In the genomic region with DNA sequence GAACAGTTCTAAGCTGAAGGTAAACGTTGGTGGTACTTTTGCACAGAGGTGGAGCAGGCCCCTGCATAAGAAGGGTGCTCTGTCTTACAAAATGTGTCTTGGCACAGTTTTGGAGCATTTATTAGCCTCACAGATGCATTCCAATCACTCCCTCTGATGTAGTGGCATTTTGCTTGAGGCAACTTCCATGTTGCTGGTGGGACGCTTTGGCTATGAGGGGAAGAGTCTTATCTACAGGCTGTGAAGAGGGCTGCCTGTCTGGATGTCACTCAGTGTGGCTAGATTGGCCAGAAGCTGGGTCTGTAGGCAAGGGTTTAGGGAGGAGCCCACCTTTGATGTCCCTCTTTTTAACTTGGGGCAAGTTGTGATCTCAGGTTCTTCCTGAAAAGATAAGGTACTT, we compare ENCODE assay signal across 12 cellular contexts. TPM values are rescaled to one million over a fixed set of nuclear protein-coding genes. Genes with fewer than 3 reads are reported as not detected.
DNase-seq lines count a peak whose midpoint lies in the region; ATAC-seq, FAIRE-seq and TF ChIP-seq lines count a peak whose summit lies in the region.
"Had no signal": no experiment of that assay in that cellular context is flagged by ENCODE, and none has a peak within 500 bp of the region (broad histone marks: within the 10 kb centered on the region; RNA-seq: fewer than 3 reads in every experiment).

No MANE protein-coding gene starts in this region.

- no peaks in the 10 kb centered on the region for H3K9me3 Mint-ChIP-seq in T-helper 2 cell treated with Interferon-gamma antibody and Interleukin-4, amounts not matched to agents 5 μg/mL and 100 μg/mL, for 36 hours
- no peaks in the 10 kb centered on the region for H3K9me3 Mint-ChIP-seq in osteocyte (ENCODE audit: unreplicated experiment)
- H3K9me3 Mint-ChIP-seq: activated T-cell treated with anti-CD3 and anti-CD28 coated beads, Interleukin-2, amount 50 U/mL, for 4 hours had no signal

- H3K27me3 ChIP-seq in gastroesophageal sphincter (no peaks in the 10 kb centered on the region), spleen (replicated peaks in 1 of 7) (no peaks in the 10 kb centered on the region), pancreas (no peaks in the 10 kb centered on the region)
- H3K27me3 ChIP-seq: ovary had no signal

- TF ChIP-seq POLR2A in gastroesophageal sphincter (IDR thresholded peaks at IDR 0.05) (no peak), spleen (IDR thresholded peaks at IDR 0.05) (no peak)

- H3K4me3 Mint-ChIP-seq in T-helper 2 cell treated with Interferon-gamma antibody and Interleukin-4, amounts not matched to agents 5 μg/mL and 100 μg/mL, for 36 hours: no peak overlapping the region
- no peak overlapping the region for H3K4me3 Mint-ChIP-seq in osteocyte (ENCODE audit: unreplicated experiment)
- H3K4me3 Mint-ChIP-seq: activated T-cell treated with anti-CD3 and anti-CD28 coated beads, Interleukin-2, amount 50 U/mL, for 4 hours had no signal

- H3K4me1 Mint-ChIP-seq in T-helper 2 cell treated with Interferon-gamma antibody and Interleukin-4, amounts not matched to agents 5 μg/mL and 100 μg/mL, for 36 hours (ENCODE audit: low read depth): peaks cover 22% of the 10 kb centered on the region
- H3K4me1 Mint-ChIP-seq in osteocyte (ENCODE audit: unreplicated experiment): peaks cover 23% of the 10 kb centered on the region

- peak overlapping the region; percentile 58; the same call in 1 of the 2 replicates for H3K27ac ChIP-seq in RWPE1
- H3K27ac ChIP-seq in gastroesophageal sphincter: peak overlapping the region in 3 of 4 donors; percentile 61 to 97 (median 91)
- peak overlapping the region in 7 of 8 donors; percentile 77 to 89 (median 85) for H3K27ac ChIP-seq in spleen
- no peak overlapping the region for H3K27ac ChIP-seq in pancreas

- no peak for ATAC-seq in gastroesophageal sphincter
- no peak for ATAC-seq in pancreas
- ATAC-seq in GM18520 (IDR thresholded peaks at IDR 0.05; ENCODE audit: unreplicated experiment): no peak

- no peaks in the 10 kb centered on the region for H3K9me3 ChIP-seq in gastroesophageal sphincter
- no peaks in the 10 kb centered on the region for H3K9me3 ChIP-seq in spleen
- no peaks in the 10 kb centered on the region for H3K9me3 ChIP-seq in pancreas
- H3K9me3 ChIP-seq: ovary had no signal

- H3K36me3 Mint-ChIP-seq in T-helper 2 cell treated with Interferon-gamma antibody and Interleukin-4, amounts not matched to agents 5 μg/mL and 100 μg/mL, for 36 hours (ENCODE audit: low read depth): peaks cover 28% of the 10 kb centered on the region
- H3K36me3 Mint-ChIP-seq in osteocyte (ENCODE audit: unreplicated experiment): no peaks in the 10 kb centered on the region

- WGBS in gastroesophageal sphincter (ENCODE audit: low coverage in 1 of 2), 2 donors: 43 to 75% methylated on average over 1 of the region's 2 CpGs
- WGBS in spleen, 5 donors: 49 to 75% (median 65%) methylated on average over 2 of the region's 2 CpGs
- 65 to 80% methylated on average over 2 of the region's 2 CpGs for WGBS in pancreas, 2 donors

- H3K4me3 ChIP-seq in gastroesophageal sphincter (no peak overlapping the region), spleen (no peak overlapping the region), pancreas (no peak overlapping the region)
- H3K4me3 ChIP-seq: ovary had no signal

- peak overlapping the region; percentile 38 for H3K27ac Mint-ChIP-seq in T-helper 2 cell treated with Interferon-gamma antibody and Interleukin-4, amounts not matched to agents 5 μg/mL and 100 μg/mL, for 36 hours
- no peak overlapping the region for H3K27ac Mint-ChIP-seq in osteocyte (ENCODE audit: unreplicated experiment)

- POLR2A ChIA-PET in RWPE1 (lab: Yijun Ruan, JAX; ENCODE audit: low non-redundant PET): no interaction called here

- H3K36me3 ChIP-seq in gastroesophageal sphincter: no peaks in the 10 kb centered on the region
- no peaks in the 10 kb centered on the region for H3K36me3 ChIP-seq in spleen
- H3K36me3 ChIP-seq in pancreas: no peaks in the 10 kb centered on the region
- H3K36me3 ChIP-seq: ovary had no signal

- FAIRE-seq in pancreas (lab: Jason Lieb, UNC): no peak

- no peak for TF ChIP-seq EP300 in gastroesophageal sphincter (IDR thresholded peaks at IDR 0.05)

- no peak for DNase-seq in T-helper 2 cell treated with Interferon-gamma antibody and Interleukin-4, amounts not matched to agents 5 μg/mL and 100 μg/mL, for 36 hours (ENCODE audit: low spot score)
- DNase-seq in T-helper 2 cell: no peak
- DNase-seq in RWPE1 (ENCODE audit: low spot score): no peak
- no peak for DNase-seq in spleen
- DNase-seq in pancreas: no peak
- no peak for DNase-seq in osteocyte (ENCODE audit: extremely low spot score, unreplicated experiment)
- DNase-seq: activated T-cell treated with anti-CD3 and anti-CD28 coated beads, Interleukin-2, amount 50 U/mL, for 4 hours; central memory CD4-positive, alpha-beta T cell had no signal

- H3K4me1 ChIP-seq in gastroesophageal sphincter (peaks cover 20 to 70% (median 52%) of the 10 kb centered on the region in 3 donors), spleen (peaks cover 53 to 87% (median 71%) of the 10 kb centered on the region in 6 donors), pancreas (peaks cover 2 to 26% (median 3%) of the 10 kb centered on the region in 3 donors)

- H3K27me3 Mint-ChIP-seq in T-helper 2 cell treated with Interferon-gamma antibody and Interleukin-4, amounts not matched to agents 5 μg/mL and 100 μg/mL, for 36 hours (ENCODE audit: low read depth): no peaks in the 10 kb centered on the region
- H3K27me3 Mint-ChIP-seq in osteocyte (ENCODE audit: unreplicated experiment): no peaks in the 10 kb centered on the region

- CTCF ChIA-PET in RWPE1 (lab: Yijun Ruan, JAX): interaction anchor here (0.7 to 2.2 kb wide), 2 partner anchors 11 to 48 kb away, joined by 3 to 13 read pairs; no protein-coding TSS in a partner anchor

- TF ChIP-seq CTCF in RWPE1 (conservative IDR thresholded peaks at IDR 0.05; ENCODE audit: low read depth): no peak
- no peak for TF ChIP-seq CTCF in gastroesophageal sphincter (IDR thresholded peaks at IDR 0.05)
- no peak for TF ChIP-seq CTCF in spleen (IDR thresholded peaks at IDR 0.05 in 8 of 11, conservative IDR thresholded peaks at IDR 0.05 in 3 of 11)
- no peak for TF ChIP-seq CTCF in pancreas (IDR thresholded peaks at IDR 0.05)
- no peak for TF ChIP-seq CTCF in osteocyte (IDR thresholded peaks at IDR 0.05)

- intact Hi-C loops in spleen (cut with DNase I; ENCODE audit: low total_unique reads) (loop anchor here (10.0 kb wide), 1 partner anchor 228 kb away; no protein-coding TSS in a partner anchor), pancreas (cut with DNase I) (loop anchor here in 2 of 3 donors (10.0 kb wide), 1 partner anchor 108 kb away; the partner anchor contains the start of gene TOP2A (in 2 of the 2))

RNA-seq across cellular contexts. Expression of gene RARA, which starts 2.6 kb away (rescaled TPM):
- total RNA-seq in gastroesophageal sphincter (10 to 100 TPM; 18.5 to 41.8 (median 28.5) TPM), spleen (10 to 100 TPM; 56.6 to 95.1 (median 71.2) TPM), pancreas (10 to 100 TPM in 3 of 6 donors, 1 to 10 TPM in 3; 6.8 to 19.7 (median 10.1) TPM), osteocyte (62.6 and 65.2 TPM in 2 replicates)
- polyA plus RNA-seq in spleen (10 to 100 TPM; 13.3 to 28.3 (median 14.8) TPM), pancreas (10 to 100 TPM; 14.7 to 15.0 TPM)

RNA-seq across cellular contexts. Expression of gene CDC6, which starts 18.7 kb away (rescaled TPM):
- total RNA-seq in gastroesophageal sphincter (1 to 10 TPM in 2 of 4 donors, under 1 TPM in 1, not detected in 1; 0.54 to 2.2 (median 1.2) TPM), spleen (10 to 100 TPM in 2 of 7 donors, 1 to 10 TPM in 5; 4.2 to 11.6 (median 5.7) TPM), pancreas (1 to 10 TPM in 5 of 6 donors, under 1 TPM in 1; 0.71 to 3.3 (median 2.0) TPM), osteocyte (6.7 and 10.8 TPM in 2 replicates)
- polyA plus RNA-seq in spleen (1 to 10 TPM; 1.2 to 4.8 (median 4.1) TPM), pancreas (1 to 10 TPM in 1 of 2 donors, under 1 TPM in 1; 0.75 to 1.1 TPM)

RNA-seq across cellular contexts. Expression of gene GJD3, which starts 58.1 kb away (rescaled TPM):
- total RNA-seq in gastroesophageal sphincter (1 to 10 TPM in 1 of 4 donors, not detected in 3; 2.5 TPM), spleen (10 to 100 TPM in 4 of 7 donors, 1 to 10 TPM in 3; 7.3 to 15.0 (median 10.4) TPM), pancreas (under 1 TPM in 5 of 6 donors, not detected in 1; 0.19 to 0.67 (median 0.40) TPM), osteocyte (0.40 TPM in 1 of 2 replicates, not detected in the other)
- polyA plus RNA-seq in spleen (1 to 10 TPM in 1 of 3 donors, under 1 TPM in 2; 0.20 to 1.1 (median 0.33) TPM), pancreas (under 1 TPM in 1 of 2 donors, not detected in 1; 0.09 TPM)
- total RNA-seq: A172; activated T-cell treated with anti-CD3 and anti-CD28 coated beads, Interleukin-2, amount 50 U/mL, for 4 hours had no signal

Comparison
In these comparisons a context has a peak if more than half of its experiments do, and no peak if none do; other contexts are left out.
1. H3K27ac ChIP-seq: peak in RWPE1 (single experiment), gastroesophageal sphincter (3 of 4) and spleen (7 of 8); none in pancreas (0 of 4).